Comparison of ENCODE assay signal across 12 cellular contexts in the genomic region with DNA sequence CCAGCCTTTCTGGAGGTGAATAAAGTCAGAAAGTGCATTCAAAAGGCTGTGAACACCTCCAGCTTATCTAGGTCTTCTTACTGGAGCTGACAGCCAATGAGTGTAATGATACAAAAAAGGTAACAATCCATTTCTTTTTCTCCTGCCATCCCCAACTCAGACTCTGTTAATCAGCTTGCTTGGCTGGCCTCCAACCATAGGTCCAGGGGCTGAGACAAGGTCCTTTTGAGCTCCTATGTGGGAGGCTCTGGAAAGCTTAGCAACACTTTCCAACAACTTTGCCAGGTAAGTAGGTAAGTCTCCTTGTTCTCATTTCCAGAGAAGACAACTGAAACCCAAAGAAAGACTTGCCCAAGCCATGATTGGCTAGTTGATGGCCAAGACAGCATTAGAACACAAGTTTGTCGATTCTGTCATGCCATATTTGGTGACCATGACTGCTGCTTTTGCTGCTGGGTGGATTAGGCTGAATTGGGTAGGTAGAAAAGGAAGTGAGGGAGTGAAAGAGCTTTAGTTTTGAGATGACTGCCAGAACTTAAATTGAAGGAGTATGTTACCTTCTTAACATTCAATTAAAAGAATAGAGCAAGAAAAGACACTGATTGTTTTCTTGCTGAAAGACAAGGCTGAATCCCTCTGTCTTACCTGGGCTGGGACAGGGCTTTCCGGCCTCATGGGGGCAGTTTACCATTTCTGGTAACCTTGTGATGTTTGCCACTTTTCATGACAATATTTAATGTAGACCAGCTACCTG. TPM values are rescaled to one million over a fixed set of nuclear protein-coding genes. Genes with fewer than 3 reads are reported as not detected.
DNase-seq lines count a peak whose midpoint lies in the region; ATAC-seq, FAIRE-seq and TF ChIP-seq lines count a peak whose summit lies in the region.
"Had no signal": no experiment of that assay in that cellular context is flagged by ENCODE, and none has a peak within 500 bp of the region (broad histone marks: within the 10 kb centered on the region; RNA-seq: fewer than 3 reads in every experiment).

No MANE protein-coding gene starts in this region.

- H3K36me3 ChIP-seq in suprapubic skin: no peaks in the 10 kb centered on the region
- H3K36me3 ChIP-seq in HepG2 (replicated peaks in 1 of 2; ENCODE audit: control insufficient read depth in 1 of 2, insufficient read depth in 2 of 2, low read length in 2 of 2): no peaks in the 10 kb centered on the region
- H3K36me3 ChIP-seq in hepatocyte (replicated peaks; ENCODE audit: insufficient read depth, low read depth): no peaks in the 10 kb centered on the region

- H3K4me2 ChIP-seq in HepG2 (ENCODE audit: low read depth, low read length) (no peak overlapping the region), hepatocyte (no peak overlapping the region)

- no peak overlapping the region for H2AFZ ChIP-seq in HepG2 (ENCODE audit: low read length)
- no peak overlapping the region for H2AFZ ChIP-seq in hepatocyte

- H3K4me1 Mint-ChIP-seq in activated naive CD4-positive, alpha-beta T cell treated with anti-CD3 and anti-CD28 coated beads, Interleukin-2, amount 50 U/mL, for 24 hours: peaks cover 89% of the 10 kb centered on the region
- peaks cover 65% of the 10 kb centered on the region for H3K4me1 Mint-ChIP-seq in activated naive CD8-positive, alpha-beta T cell treated with anti-CD3 and anti-CD28 coated beads, Interleukin-2, amount 10 ng/mL, durations not matched to agents 7 days and 5 days

- H3K4me3 ChIP-seq in suprapubic skin (peak overlapping the region; percentile 9), HepG2 (replicated peaks in 1 of 3; ENCODE audit: insufficient read depth in 1 of 3, low read depth in 2 of 3, low read length in 3 of 3) (no peak overlapping the region), hepatocyte (no peak overlapping the region)

- in situ Hi-C loops in HepG2 (cut with HindIII; ENCODE audit: extremely low pct_ligation_motif_present, low pct_unique_long_range_greater_than_20kb): no loop called here

- H4K20me1 ChIP-seq in HepG2 (ENCODE audit: insufficient read depth, low read length) (no peaks in the 10 kb centered on the region), hepatocyte (ENCODE audit: insufficient read depth, poor library complexity, severe bottlenecking) (no peaks in the 10 kb centered on the region)

- no peak for TF ChIP-seq RAD21 in HepG2 (CRISPR knock-in tag; IDR thresholded peaks at IDR 0.05)

- H3K9ac ChIP-seq in HepG2 (ENCODE audit: insufficient read depth, low read depth, low read length): no peak overlapping the region

- TF ChIP-seq EP300 in suprapubic skin (IDR thresholded peaks at IDR 0.05) (no peak), HepG2 (IDR thresholded peaks at IDR 0.05; ENCODE audit: low read depth in 2 of 2, low read length in 2 of 2) (no peak), HepG2 (CRISPR knock-in tag; IDR thresholded peaks at IDR 0.05; ENCODE audit: borderline replicate concordance) (no peak)

- peak overlapping the region; percentile 74 for H3K27ac Mint-ChIP-seq in activated naive CD4-positive, alpha-beta T cell treated with anti-CD3 and anti-CD28 coated beads, Interleukin-2, amount 50 U/mL, for 24 hours
- H3K27ac Mint-ChIP-seq in activated naive CD8-positive, alpha-beta T cell treated with anti-CD3 and anti-CD28 coated beads, Interleukin-2, amount 10 ng/mL, durations not matched to agents 7 days and 5 days: peak overlapping the region; percentile 96

- TF ChIP-seq CTCF in suprapubic skin (IDR thresholded peaks at IDR 0.05) (no peak), HepG2 (CRISPR knock-in tag; IDR thresholded peaks at IDR 0.05) (no peak), hepatocyte (IDR thresholded peaks at IDR 0.05; ENCODE audit: poor library complexity) (no peak)

- H3K27ac ChIP-seq in suprapubic skin (no peak overlapping the region), HepG2 (ENCODE audit: extremely low read length, insufficient read depth, low read length) (no peak overlapping the region), hepatocyte (no peak overlapping the region)

- POLR2A ChIA-PET in activated naive CD8-positive, alpha-beta T cell treated with anti-CD3 and anti-CD28 coated beads, Interleukin-2, amount 10 ng/mL, durations not matched to agents 7 days and 5 days (lab: Charles Lee): interaction anchor here (1.0 to 1.8 kb wide), 4 partner anchors 9 to 421 kb away, joined by 3 to 9 read pairs (median 4); no protein-coding TSS in a partner anchor
- POLR2A ChIA-PET in HepG2 (lab: Yijun Ruan, JAX): no interaction called here

- no peaks in the 10 kb centered on the region for H3K9me3 Mint-ChIP-seq in activated naive CD4-positive, alpha-beta T cell treated with anti-CD3 and anti-CD28 coated beads, Interleukin-2, amount 50 U/mL, for 24 hours
- H3K9me3 Mint-ChIP-seq in activated naive CD8-positive, alpha-beta T cell treated with anti-CD3 and anti-CD28 coated beads, Interleukin-2, amount 10 ng/mL, durations not matched to agents 7 days and 5 days: no peaks in the 10 kb centered on the region

- no peak overlapping the region for H3K4me3 Mint-ChIP-seq in activated naive CD4-positive, alpha-beta T cell treated with anti-CD3 and anti-CD28 coated beads, Interleukin-2, amount 50 U/mL, for 24 hours
- peak overlapping the region; percentile 71 for H3K4me3 Mint-ChIP-seq in activated naive CD8-positive, alpha-beta T cell treated with anti-CD3 and anti-CD28 coated beads, Interleukin-2, amount 10 ng/mL, durations not matched to agents 7 days and 5 days

- no TSS peak for BruUV-seq in HepG2 (replicated peaks; lab: Mats Ljungman, UMichigan)

- H3K9me3 ChIP-seq in suprapubic skin (no peaks in the 10 kb centered on the region), HepG2 (ENCODE audit: low read length) (no peaks in the 10 kb centered on the region), hepatocyte (ENCODE audit: low read depth) (no peaks in the 10 kb centered on the region)

- no peaks in the 10 kb centered on the region for H3K9me2 ChIP-seq in hepatocyte (replicated peaks; ENCODE audit: insufficient read depth)

- no peak for FAIRE-seq in HepG2 (lab: Jason Lieb, UNC)

- intact Hi-C loops in HepG2 (cut with micrococcal nuclease; ENCODE audit: unreplicated experiment): no loop called here

- no peak for DNase-seq in activated naive CD4-positive, alpha-beta T cell treated with anti-CD3 and anti-CD28 coated beads, Interleukin-2, amount 50 U/mL, for 16 hours
- DNase-seq in activated naive CD8-positive, alpha-beta T cell treated with anti-CD3 and anti-CD28 coated beads, Interleukin-2, amount 10 ng/mL, durations not matched to agents 7 days and 5 days: no peak
- DNase-seq in suprapubic skin (ENCODE audit: low spot score in 2 of 2): no peak
- no peak for DNase-seq in HepG2 (ENCODE audit: low spot score)
- DNase-seq in hepatocyte (ENCODE audit: low spot score): no peak
- DNase-seq: aorta, foreskin fibroblast had no signal

- no peaks in the 10 kb centered on the region for H3K36me3 Mint-ChIP-seq in activated naive CD4-positive, alpha-beta T cell treated with anti-CD3 and anti-CD28 coated beads, Interleukin-2, amount 50 U/mL, for 24 hours
- H3K36me3 Mint-ChIP-seq in activated naive CD8-positive, alpha-beta T cell treated with anti-CD3 and anti-CD28 coated beads, Interleukin-2, amount 10 ng/mL, durations not matched to agents 7 days and 5 days: peaks cover 42% of the 10 kb centered on the region

- H3K4me1 ChIP-seq in suprapubic skin (no peaks in the 10 kb centered on the region), HepG2 (ENCODE audit: insufficient read depth, low read length) (no peaks in the 10 kb centered on the region), hepatocyte (ENCODE audit: insufficient read depth) (peaks cover 3% of the 10 kb centered on the region)

- 57% methylated on average over 2 of the region's 2 CpGs for WGBS in suprapubic skin
- WGBS in HepG2 (ENCODE audit: low lambda C conversion rate): 0% methylated on average over 2 of the region's 2 CpGs
- 60% methylated on average over 2 of the region's 2 CpGs for WGBS in hepatocyte (ENCODE audit: low lambda C conversion rate, missing lambda C conversion rate)

- H3K79me2 ChIP-seq in HepG2 (ENCODE audit: insufficient read depth, low read length) (no peaks in the 10 kb centered on the region), hepatocyte (no peaks in the 10 kb centered on the region)

- no peaks in the 10 kb centered on the region for H3K27me3 ChIP-seq in suprapubic skin
- H3K27me3 ChIP-seq in HepG2 (ENCODE audit: control insufficient read depth in 1 of 2, insufficient read depth in 2 of 2, low read length in 2 of 2): no peaks in the 10 kb centered on the region
- H3K27me3 ChIP-seq in hepatocyte: no peaks in the 10 kb centered on the region

- no peak for TF ChIP-seq POLR2A in suprapubic skin (IDR thresholded peaks at IDR 0.05)
- TF ChIP-seq POLR2A in HepG2 (IDR thresholded peaks at IDR 0.05; ENCODE audit: insufficient read depth in 1 of 2, low read depth in 2 of 2, low read length in 2 of 2): no peak

- ATAC-seq in HG03095 (IDR thresholded peaks at IDR 0.05; ENCODE audit: unreplicated experiment) (peak; percentile 25), HepG2 (no peak), HG02588 (IDR thresholded peaks at IDR 0.05; ENCODE audit: unreplicated experiment) (no peak)
- ATAC-seq in activated naive CD8-positive, alpha-beta T cell treated with anti-CD3 and anti-CD28 coated beads, Interleukin-2, amount 10 ng/mL, durations not matched to agents 7 days and 5 days (ENCODE audit: low read depth): peak; percentile 33

- CTCF ChIA-PET in HepG2 (lab: Yijun Ruan, JAX; ENCODE audit: low intra/inter-chr PET ratio, low total read pairs): no interaction called here

- H3K27me3 Mint-ChIP-seq in activated naive CD4-positive, alpha-beta T cell treated with anti-CD3 and anti-CD28 coated beads, Interleukin-2, amount 50 U/mL, for 24 hours: no peaks in the 10 kb centered on the region
- no peaks in the 10 kb centered on the region for H3K27me3 Mint-ChIP-seq in activated naive CD8-positive, alpha-beta T cell treated with anti-CD3 and anti-CD28 coated beads, Interleukin-2, amount 10 ng/mL, durations not matched to agents 7 days and 5 days

RNA-seq across cellular contexts. Expression of a gene that starts 22.8 kb away (rescaled TPM):
- under 1 TPM; 0.30 to 0.48 TPM for total RNA-seq in activated naive CD8-positive, alpha-beta T cell treated with anti-CD3 and anti-CD28 coated beads, Interleukin-2, amount 10 ng/mL, durations not matched to agents 7 days and 5 days
- total RNA-seq in suprapubic skin (10 to 100 TPM in 3 of 4 donors, 1 to 10 TPM in 1; 8.7 to 20.4 (median 14.7) TPM), HepG2 (2016; rRNA removed; fragmentation: Illumina TruSeq; extraction: Trizol) (not detected in 2 replicates), hepatocyte (5.3 and 8.8 TPM in 2 replicates)
- total RNA-seq in HepG2 (2016; cell fraction: cytosol; rRNA removed; fragmentation: Illumina TruSeq; extraction: Trizol; ENCODE audit: low read depth): not detected in 2 replicates
- total RNA-seq in HepG2 (2016; cell fraction: insoluble cytoplasmic fraction; rRNA removed; fragmentation: Illumina TruSeq; extraction: Trizol): not detected in 2 replicates
- total RNA-seq in HepG2 (2016; cell fraction: membrane; rRNA removed; fragmentation: Illumina TruSeq; extraction: Trizol): not detected in 2 replicates
- total RNA-seq in HepG2 (2016; cell fraction: nucleus; rRNA removed; fragmentation: Illumina TruSeq; extraction: Trizol): not detected in 2 replicates
- polyA plus RNA-seq in HepG2 (2011; rRNA removed) (not detected in 2 replicates), hepatocyte (3.2 and 5.6 TPM in 2 replicates)
- polyA plus RNA-seq in HepG2 (2011; cell fraction: cytosol; rRNA removed): not detected in 2 replicates
- polyA plus RNA-seq in HepG2 (2011; cell fraction: nucleus; rRNA removed): not detected in 2 replicates
- polyA plus RNA-seq in HepG2 (2012): not detected in 2 replicates
- not detected in 2 replicates for polyA plus RNA-seq in HepG2 (2016; cell fraction: cytosol; fragmentation: Illumina TruSeq; extraction: Trizol; ENCODE audit: low read depth)
- polyA plus RNA-seq in HepG2 (2016; cell fraction: insoluble cytoplasmic fraction; fragmentation: Illumina TruSeq; extraction: Trizol; ENCODE audit: low read depth): not detected in 2 replicates
- polyA plus RNA-seq in HepG2 (2016; cell fraction: membrane; fragmentation: Illumina TruSeq; extraction: Trizol; ENCODE audit: low read depth): not detected in 2 replicates
- polyA plus RNA-seq in HepG2 (2016; cell fraction: nucleus; fragmentation: Illumina TruSeq; extraction: Trizol; ENCODE audit: insufficient read depth, low read depth): not detected in 2 replicates
- not detected in 2 replicates for polyA minus RNA-seq in HepG2 (2011; rRNA and poly(A)+ RNA removed; ENCODE audit: low replicate concordance)
- not detected in 2 replicates for polyA minus RNA-seq in HepG2 (2011; cell fraction: cytosol; rRNA and poly(A)+ RNA removed)
- polyA minus RNA-seq in HepG2 (2011; cell fraction: nucleus; rRNA and poly(A)+ RNA removed): not detected in 2 replicates
- total RNA-seq: myocyte; T-helper 1 cell treated with Interleukin-12 subunit alpha and Interleukin-12 subunit beta and Interleukin-4 antibody, amounts not matched to agents 30 ng/mL and 1 ng/mL, for 36 hours had no signal

Comparison
In these comparisons a context has a peak if more than half of its experiments do, and no peak if none do; other contexts are left out.
1. ATAC-seq: peak in HG03095 (single experiment) and activated naive CD8-positive, alpha-beta T cell treated with anti-CD3 and anti-CD28 coated beads, Interleukin-2, amount 10 ng/mL, durations not matched to agents 7 days and 5 days (single experiment); none in HepG2 (single experiment) and HG02588 (single experiment).